Comparison of ENCODE assay signal across 8 cellular contexts in the genomic region with DNA sequence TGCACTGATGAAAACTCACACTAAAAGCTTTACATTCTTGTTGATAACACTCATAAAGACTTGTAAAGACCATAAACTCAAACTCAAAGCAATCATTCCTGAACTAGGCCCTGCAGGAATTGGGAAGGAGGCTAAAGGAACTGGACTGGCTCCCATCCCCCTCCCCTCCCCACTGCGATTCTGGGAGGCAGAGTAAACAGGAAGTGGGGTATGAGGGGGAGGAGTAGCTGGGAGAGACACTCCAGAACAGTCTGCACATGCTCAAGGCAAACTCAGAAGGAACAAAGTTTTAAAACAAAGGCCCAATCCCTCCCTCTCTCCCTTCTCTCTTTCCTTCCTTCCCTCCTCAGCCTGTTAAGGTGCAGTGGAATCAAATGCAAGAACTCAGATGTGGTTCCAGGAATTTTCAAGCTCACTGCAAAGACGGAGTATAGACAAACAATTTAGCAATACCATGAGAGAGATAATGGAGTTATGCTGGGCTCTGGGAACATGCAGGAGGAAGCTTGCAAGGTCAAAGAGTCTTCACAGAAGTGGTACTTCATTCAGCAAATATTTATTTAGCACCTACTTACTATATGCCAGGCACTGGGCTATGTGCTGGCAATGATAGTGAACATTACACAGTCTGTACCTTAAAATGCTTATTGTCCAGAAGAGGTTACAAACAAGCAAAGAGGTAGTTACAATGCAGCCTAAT. TPM values are rescaled to one million over a fixed set of nuclear protein-coding genes. Genes with fewer than 3 reads are reported as not detected.
DNase-seq lines count a peak whose midpoint lies in the region; ATAC-seq and TF ChIP-seq lines count a peak whose summit lies in the region.

No MANE protein-coding gene starts in this region.

- DNase-seq in CD1c-positive myeloid dendritic cell (ENCODE audit: extremely low spot score) (peak; percentile 40), chondrocyte (ENCODE audit: low spot score) (no peak), SW480 (ENCODE audit: low spot score) (no peak), OCI-M2 (lab: John Stamatoyannopoulos, UW; ENCODE audit: unreplicated experiment) (no peak)

- H3K4me2 ChIP-seq in KMS-11: peak overlapping the region; percentile 46

- H3K36me3 ChIP-seq in KMS-11 (ENCODE audit: insufficient read depth): no peaks in the 10 kb centered on the region
- no peaks in the 10 kb centered on the region for H3K36me3 ChIP-seq in muscle layer of duodenum (ENCODE audit: control insufficient read depth in 1 of 2, insufficient read depth in 2 of 2, low read length in 2 of 2)

- no peak for TF ChIP-seq CTCF in KMS-11 (conservative IDR thresholded peaks at IDR 0.05; ENCODE audit: low read depth, low read length)
- no peak for TF ChIP-seq CTCF in chondrocyte (IDR thresholded peaks at IDR 0.05)

- no peaks in the 10 kb centered on the region for H3K9me3 ChIP-seq in muscle layer of duodenum (ENCODE audit: control insufficient read depth in 1 of 2, low read length in 2 of 2)

- H2AFZ ChIP-seq in KMS-11 (ENCODE audit: low read depth): peak overlapping the region; percentile 77

- peaks cover 19% of the 10 kb centered on the region for H3K4me1 ChIP-seq in KMS-11 (ENCODE audit: low read depth, poor library complexity, severe bottlenecking)
- peaks cover 5% of the 10 kb centered on the region in 2 donors for H3K4me1 ChIP-seq in muscle layer of duodenum (ENCODE audit: control insufficient read depth in 1 of 2, insufficient read depth in 2 of 2, low read length in 2 of 2)

- H3K4me3 ChIP-seq in KMS-11 (IDR thresholded peaks at IDR 0.05; ENCODE audit: insufficient read depth, low read depth, low read length): no peak overlapping the region
- H3K4me3 ChIP-seq in muscle layer of duodenum (ENCODE audit: low read depth in 1 of 2, low read length in 2 of 2): no peak overlapping the region

- no peaks in the 10 kb centered on the region for H4K20me1 ChIP-seq in KMS-11 (ENCODE audit: insufficient read depth)

- ATAC-seq in HG02759 (IDR thresholded peaks at IDR 0.05; ENCODE audit: unreplicated experiment): no peak
- no peak for ATAC-seq in GM21381 (IDR thresholded peaks at IDR 0.05; ENCODE audit: unreplicated experiment)

- no peaks in the 10 kb centered on the region for H3K79me2 ChIP-seq in KMS-11 (ENCODE audit: insufficient read depth, low read depth)

- H3K9me3 Mint-ChIP-seq in chondrocyte (ENCODE audit: low read depth): peaks cover 9% of the 10 kb centered on the region

- H3K27me3 ChIP-seq in KMS-11 (ENCODE audit: insufficient read depth, low read depth) (no peaks in the 10 kb centered on the region), muscle layer of duodenum (ENCODE audit: low read depth, low read length) (no peaks in the 10 kb centered on the region)

- no peaks in the 10 kb centered on the region for H3K4me1 Mint-ChIP-seq in chondrocyte (ENCODE audit: low read depth)

- peak overlapping the region; percentile 11; the same call in 1 of the 2 replicates for H3K27ac ChIP-seq in KMS-11
- peak overlapping the region; percentile 43 for H3K27ac ChIP-seq in muscle layer of duodenum (ENCODE audit: low read length)

- no peaks in the 10 kb centered on the region for H3K36me3 Mint-ChIP-seq in chondrocyte (ENCODE audit: low read depth)

- H3K27me3 Mint-ChIP-seq in chondrocyte (ENCODE audit: low read depth): no peaks in the 10 kb centered on the region

- H3K9ac ChIP-seq in KMS-11: no peak overlapping the region

- H3K27ac Mint-ChIP-seq in chondrocyte (ENCODE audit: unreplicated experiment): peak overlapping the region; percentile 2

- H3K4me3 Mint-ChIP-seq in chondrocyte (ENCODE audit: unreplicated experiment): no peak overlapping the region

RNA-seq across cellular contexts. Expression of a gene that starts 15.9 kb away (rescaled TPM):
- total RNA-seq in chondrocyte: 14.7 to 36.0 TPM (median 32.7 TPM) in 3 replicates
